In the genomic region with DNA sequence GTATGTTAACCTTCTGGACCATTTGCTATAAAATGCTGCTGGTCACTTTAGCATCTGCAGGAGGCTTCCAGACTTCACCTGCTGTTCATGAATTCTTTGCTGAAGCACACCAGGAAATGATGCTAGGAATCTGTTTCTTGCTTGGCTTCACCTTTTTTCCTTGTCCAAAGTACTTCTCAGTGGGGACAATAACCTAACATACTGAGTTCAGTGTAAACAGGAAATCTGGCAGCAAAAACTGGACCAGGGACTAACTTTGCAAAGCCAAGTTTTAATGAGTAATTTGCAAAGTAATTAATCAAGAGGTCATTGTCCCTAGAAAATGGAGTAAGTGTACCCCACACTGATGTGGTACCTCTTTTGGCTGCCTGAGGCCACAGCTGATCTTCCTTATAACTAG, we compare ENCODE assay signal across 7 cellular contexts.
"Had no signal": no experiment of that assay in that cellular context is flagged by ENCODE, and none has a peak within 500 bp of the region (broad histone marks: within the 10 kb centered on the region; RNA-seq: fewer than 3 reads in every experiment).

No MANE protein-coding gene starts in this region.

- DNase-seq: GM23248, GOT3, H7, HCEC 1CT, IMR-90, KG1 had no signal

- H3K4me3 ChIP-seq: GM23248, K562 had no signal

- H3K9ac ChIP-seq: GM23248 had no signal

- ATAC-seq: K562 had no signal

- H2AFZ ChIP-seq: GM23248 had no signal

- H3K27ac ChIP-seq: GM23248 had no signal
